Comparison of ENCODE assay signal across 8 cellular contexts in genomic region chr2:70946832-70947442, GRCh38. TPM values are rescaled to one million over a fixed set of nuclear protein-coding genes. Genes with fewer than 3 reads are reported as not detected.
DNase-seq lines count a peak whose midpoint lies in the region; ATAC-seq lines count a peak whose summit lies in the region.

No MANE protein-coding gene starts in this region.

- peaks cover 12% of the 10 kb centered on the region for H3K4me1 ChIP-seq in Karpas-422 (ENCODE audit: low read length)

- peak overlapping the region; percentile 92; the same call in 1 of the 2 replicates for H2AFZ ChIP-seq in Karpas-422 (ENCODE audit: low read length)

- no peaks in the 10 kb centered on the region for H3K9me3 ChIP-seq in Karpas-422 (ENCODE audit: low read length)

- H3K36me3 ChIP-seq in Karpas-422 (ENCODE audit: insufficient read depth, low read length), result no peaks in the 10 kb centered on the region

- peak; percentile 23 to 49 for ATAC-seq in activated naive CD4-positive, alpha-beta T cell treated with anti-CD3 and anti-CD28 coated beads, Interleukin-2, amount 50 U/mL, for 72 hours
- ATAC-seq in left cardiac atrium (peak in 1 of 2 donors; percentile 28), HG02981 (IDR thresholded peaks at IDR 0.05; ENCODE audit: unreplicated experiment) (no peak)

- H3K4me2 ChIP-seq in Karpas-422 (ENCODE audit: low read depth, low read length, poor library complexity, severe bottlenecking), result peak overlapping the region; percentile 18

- no peaks in the 10 kb centered on the region for H4K20me1 ChIP-seq in Karpas-422 (ENCODE audit: insufficient read depth, low read depth, low read length)

- no peaks in the 10 kb centered on the region for H3K79me2 ChIP-seq in Karpas-422 (ENCODE audit: low read length)

- no peaks in the 10 kb centered on the region for H3K9me3 Mint-ChIP-seq in activated naive CD4-positive, alpha-beta T cell treated with anti-CD3 and anti-CD28 coated beads, Interleukin-2, amount 50 U/mL, for 72 hours

- H3K4me3 ChIP-seq in Karpas-422 (ENCODE audit: low read length), result peak overlapping the region; percentile 50; the same call in 1 of the 2 replicates

- intact Hi-C loops in left cardiac atrium (cut with DNase I), result loop anchor here (2.0 to 10.0 kb wide), 4 partner anchors 76 to 292 kb away; no protein-coding TSS in a partner anchor

- DNase-seq in DMS153 treated with DMSO at 0.1 percent for 48 hours (lab: John Stamatoyannopoulos, UW; ENCODE audit: unreplicated experiment) (peak; percentile 37), Karpas-422 (peak; percentile 80), RPMI8226 (peak; percentile 64), left cardiac atrium (peak; percentile 56), retina (peak; percentile 83), 8988T (no peak)
- DNase-seq in activated naive CD4-positive, alpha-beta T cell treated with anti-CD3 and anti-CD28 coated beads, Interleukin-2, amount 50 U/mL, for 72 hours (ENCODE audit: low spot score in 2 of 2), result peak; percentile 54 to 68

- no peaks in the 10 kb centered on the region for H3K27me3 ChIP-seq in Karpas-422 (ENCODE audit: low read length)

- H3K9ac ChIP-seq in Karpas-422 (ENCODE audit: low read length), result peak overlapping the region; percentile 5; the same call in 1 of the 2 replicates

- no peak overlapping the region for H3K27ac Mint-ChIP-seq in activated naive CD4-positive, alpha-beta T cell treated with anti-CD3 and anti-CD28 coated beads, Interleukin-2, amount 50 U/mL, for 72 hours

- H3K9me2 ChIP-seq in Karpas-422 (replicated peaks; ENCODE audit: insufficient read depth, low read length), result no peaks in the 10 kb centered on the region

- H3K36me3 Mint-ChIP-seq in activated naive CD4-positive, alpha-beta T cell treated with anti-CD3 and anti-CD28 coated beads, Interleukin-2, amount 50 U/mL, for 72 hours, result no peaks in the 10 kb centered on the region

- H3K27ac ChIP-seq in Karpas-422 (ENCODE audit: low read length), result no peak overlapping the region

RNA-seq across cellular contexts. Expression of gene ATP6V1B1, which starts 11.2 kb away (rescaled TPM):
- not detected in 2 replicates for total RNA-seq in Karpas-422 (2014; rRNA removed; shearing (Covaris generic); ENCODE audit: low replicate concordance)
- under 1 TPM in 1 of 2 donors, not detected in 1; 0.11 TPM for total RNA-seq in activated naive CD4-positive, alpha-beta T cell treated with anti-CD3 and anti-CD28 coated beads, Interleukin-2, amount 50 U/mL, for 72 hours
- under 1 TPM; 0.85 to 0.89 TPM for total RNA-seq in left cardiac atrium

RNA-seq across cellular contexts. Expression of gene ANKRD53, which starts 31.5 kb away (rescaled TPM):
- 0.14 TPM in 1 of 2 replicates, not detected in the other for total RNA-seq in Karpas-422 (2014; rRNA removed; shearing (Covaris generic); ENCODE audit: low replicate concordance)
- total RNA-seq in activated naive CD4-positive, alpha-beta T cell treated with anti-CD3 and anti-CD28 coated beads, Interleukin-2, amount 50 U/mL, for 72 hours, result under 1 TPM in 1 of 2 donors, not detected in 1; 0.60 TPM
- 1 to 10 TPM; 1.8 to 2.3 TPM for total RNA-seq in left cardiac atrium

RNA-seq across cellular contexts. Expression of gene VAX2, which starts 46.6 kb away (rescaled TPM):
- not detected in 2 replicates for total RNA-seq in Karpas-422 (2014; rRNA removed; shearing (Covaris generic); ENCODE audit: low replicate concordance)
- under 1 TPM in 1 of 2 donors, not detected in 1; 0.21 TPM for total RNA-seq in activated naive CD4-positive, alpha-beta T cell treated with anti-CD3 and anti-CD28 coated beads, Interleukin-2, amount 50 U/mL, for 72 hours
- under 1 TPM; 0.47 to 0.81 TPM for total RNA-seq in left cardiac atrium

RNA-seq across cellular contexts. Expression of gene TEX261, which starts 47.7 kb away (rescaled TPM):
- total RNA-seq in Karpas-422 (2014; rRNA removed; shearing (Covaris generic); ENCODE audit: low replicate concordance), result 62.8 and 69.2 TPM in 2 replicates
- 10 to 100 TPM; 12.1 to 53.6 TPM for total RNA-seq in activated naive CD4-positive, alpha-beta T cell treated with anti-CD3 and anti-CD28 coated beads, Interleukin-2, amount 50 U/mL, for 72 hours
- 10 to 100 TPM; 54.8 to 60.4 TPM for total RNA-seq in left cardiac atrium
